ENCODE assay signal across 32 cellular contexts in genomic region chr15:78304487-78305413, GRCh38. TPM values are rescaled to one million over a fixed set of nuclear protein-coding genes. Genes with fewer than 3 reads are reported as not detected.
A peak's percentile ranks its signal among the peaks of the same experiment; 100 is the strongest.
DNase-seq lines count a peak whose midpoint lies in the region; FAIRE-seq and TF ChIP-seq lines count a peak whose summit lies in the region.
"Had no signal": no experiment of that assay in that cellular context is flagged by ENCODE, and none has a peak within 500 bp of the region (broad histone marks: within the 10 kb centered on the region; RNA-seq: fewer than 3 reads in every experiment).

No MANE protein-coding gene starts in this region.

- H4K5ac ChIP-seq in H1 (ENCODE audit: insufficient read length, low read depth, low read length): no peak overlapping the region

- H2AFZ ChIP-seq in H1 (ENCODE audit: low read length): peak overlapping the region; percentile 83; the same call in 1 of the 2 replicates
- peak overlapping the region; percentile 44 for H2AFZ ChIP-seq in neural progenitor cell (replicated peaks)
- H2AFZ ChIP-seq: PC-9 had no signal

- H3K56ac ChIP-seq in H1 (replicated peaks; ENCODE audit: insufficient read length, low read depth, low read length): no peak overlapping the region

- no peak overlapping the region for H3K4ac ChIP-seq in H1 (replicated peaks; ENCODE audit: insufficient read length, low read depth, low read length)

- no peak overlapping the region for H2BK20ac ChIP-seq in H1 (ENCODE audit: low read length)

- TF ChIP-seq POLR2A in H1 (IDR thresholded peaks at IDR 0.05; ENCODE audit: control extremely low read depth in 1 of 2, low read depth in 2 of 2, low read length in 2 of 2): no peak

- no peak for TF ChIP-seq EP300 in H1 (IDR thresholded peaks at IDR 0.05; ENCODE audit: borderline replicate concordance in 1 of 2, low read depth in 2 of 2, low read length in 2 of 2)

- no peak overlapping the region for H2BK15ac ChIP-seq in H1 (ENCODE audit: low read length)

- FAIRE-seq in H1 (lab: Jason Lieb, UNC): no peak
- FAIRE-seq: endothelial cell of umbilical vein, GM12878 had no signal

- no peaks in the 10 kb centered on the region for H3K36me3 Mint-ChIP-seq in neural progenitor cell
- H3K36me3 Mint-ChIP-seq: activated CD4-positive, alpha-beta memory T cell treated with anti-CD3 and anti-CD28 coated beads for 36 hours; activated naive CD4-positive, alpha-beta T cell treated with anti-CD3 and anti-CD28 coated beads, Interleukin-2, amount 10 ng/mL, durations not matched to agents 7 days and 5 days; CD8-positive, alpha-beta memory T cell; stimulated activated effector memory CD8-positive, alpha-beta T cell treated with anti-CD3 and anti-CD28 coated beads, Interleukin-12 subunit alpha, Interleukin-12 subunit beta, amount 100 ng/mL, for 72 hours; type B pancreatic cell had no signal

- H3K79me2 ChIP-seq in H1 (ENCODE audit: control insufficient read depth in 1 of 2, insufficient read depth in 2 of 2, low read length in 2 of 2): no peaks in the 10 kb centered on the region
- H3K79me2 ChIP-seq in neural progenitor cell (ENCODE audit: low read depth): no peaks in the 10 kb centered on the region

- H4K20me1 ChIP-seq in H1 (replicated peaks in 1 of 2; ENCODE audit: control insufficient read depth in 1 of 2, insufficient read depth in 2 of 2, low read length in 2 of 2): no peaks in the 10 kb centered on the region
- H4K20me1 ChIP-seq in neural progenitor cell (ENCODE audit: low read depth): no peaks in the 10 kb centered on the region

- no peak overlapping the region for H3K23ac ChIP-seq in H1 (ENCODE audit: insufficient read length)

- POLR2A ChIA-PET in H1 (lab: Charles Lee; ENCODE audit: partially characterized antibody): interaction anchor here (0.8 to 1.0 kb wide), 2 partner anchors 94 to 134 kb away, joined by 3 read pairs; no protein-coding TSS in a partner anchor

- H3K9me3 Mint-ChIP-seq in neural progenitor cell: no peaks in the 10 kb centered on the region
- H3K9me3 Mint-ChIP-seq: activated CD4-positive, alpha-beta memory T cell treated with anti-CD3 and anti-CD28 coated beads for 36 hours; activated naive CD4-positive, alpha-beta T cell treated with anti-CD3 and anti-CD28 coated beads, Interleukin-2, amount 10 ng/mL, durations not matched to agents 7 days and 5 days; activated T-helper 1 cell treated with anti-CD3 and anti-CD28 coated beads, Interleukin-12 subunit alpha, Interleukin-12 subunit beta, Interleukin-2, Interleukin-4 antibody, amounts not matched to agents 30 ng/mL and 10 ng/mL and 1 ng/mL, durations not matched to agents 14 hours and 24 hours and 36 hours; CD8-positive, alpha-beta memory T cell; H9; stimulated activated effector memory CD8-positive, alpha-beta T cell treated with anti-CD3 and anti-CD28 coated beads, Interleukin-12 subunit alpha, Interleukin-12 subunit beta, amount 100 ng/mL, for 72 hours; T-helper 1 cell treated with Interleukin-12 subunit alpha and Interleukin-12 subunit beta and Interleukin-4 antibody, amounts not matched to agents 30 μg/mL and 1 μg/mL, for 36 hours; type B pancreatic cell had no signal

- peaks cover 0 to 4% (median 0%) of the 10 kb centered on the region in 4 experiments; a peak in 2 of 7 replicates for H3K27me3 ChIP-seq in H1 (replicated peaks in 1 of 4; ENCODE audit: control insufficient read depth in 3 of 4, extremely low read depth in 1 of 4, insufficient read depth in 3 of 4, low read length in 3 of 4)
- peaks cover 22% of the 10 kb centered on the region for H3K27me3 ChIP-seq in neural progenitor cell
- H3K27me3 ChIP-seq: brain microvascular endothelial cell, gastrocnemius medialis, neutrophil had no signal

- no peaks in the 10 kb centered on the region for H3K36me3 ChIP-seq in H1 (ENCODE audit: control insufficient read depth in 2 of 4, insufficient read depth in 4 of 4, low read length in 3 of 4)
- H3K36me3 ChIP-seq in neural progenitor cell: no peaks in the 10 kb centered on the region
- H3K36me3 ChIP-seq: brain microvascular endothelial cell, gastrocnemius medialis, neutrophil had no signal

- no peak overlapping the region for H3K27ac ChIP-seq in H1 (ENCODE audit: low read depth, low read length)
- H3K27ac ChIP-seq in neural progenitor cell: no peak overlapping the region
- H3K27ac ChIP-seq: brain microvascular endothelial cell, gastrocnemius medialis, neutrophil, psoas muscle had no signal

- H3K4me3 Mint-ChIP-seq in neural progenitor cell: no peak overlapping the region
- H3K4me3 Mint-ChIP-seq: activated CD4-positive, alpha-beta memory T cell treated with anti-CD3 and anti-CD28 coated beads for 36 hours; activated naive CD4-positive, alpha-beta T cell treated with anti-CD3 and anti-CD28 coated beads, Interleukin-2, amount 10 ng/mL, durations not matched to agents 7 days and 5 days; activated T-helper 1 cell treated with anti-CD3 and anti-CD28 coated beads, Interleukin-12 subunit alpha, Interleukin-12 subunit beta, Interleukin-2, Interleukin-4 antibody, amounts not matched to agents 30 ng/mL and 10 ng/mL and 1 ng/mL, durations not matched to agents 14 hours and 24 hours and 36 hours; CD8-positive, alpha-beta memory T cell; stimulated activated effector memory CD8-positive, alpha-beta T cell treated with anti-CD3 and anti-CD28 coated beads, Interleukin-12 subunit alpha, Interleukin-12 subunit beta, amount 100 ng/mL, for 72 hours; T-helper 1 cell treated with Interleukin-12 subunit alpha and Interleukin-12 subunit beta and Interleukin-4 antibody, amounts not matched to agents 30 μg/mL and 1 μg/mL, for 36 hours; type B pancreatic cell had no signal

- H3K4me2 ChIP-seq in H1 (ENCODE audit: insufficient read depth in 1 of 2, low read depth in 2 of 2, low read length in 2 of 2) (no peak overlapping the region), neural progenitor cell (no peak overlapping the region)
- H3K4me2 ChIP-seq: PC-9 had no signal

- H3K4me3 ChIP-seq in H1 (ENCODE audit: extremely low read depth in 1 of 4, insufficient read depth in 2 of 4, low read depth in 3 of 4, low read length in 4 of 4): no peak overlapping the region
- H3K4me3 ChIP-seq in neural progenitor cell: no peak overlapping the region
- H3K4me3 ChIP-seq: gastrocnemius medialis, GM12878, PC-9, psoas muscle had no signal

- 0 out of 2 replicates have a peak overlapping the region, but pooled peaks have one; percentile 44 for H2BK5ac ChIP-seq in H1 (ENCODE audit: low read depth, low read length)

- CTCF ChIA-PET in H1 (lab: Charles Lee; ENCODE audit: partially characterized antibody): interaction anchor here (0.6 to 7.8 kb wide), 16 partner anchors 8 to 335 kb away, joined by 3 to 173 read pairs (median 4); partner anchors contain the start of gene DNAJA4

- no peak overlapping the region for H2BK12ac ChIP-seq in H1 (ENCODE audit: low read depth, low read length)

- no peak for TF ChIP-seq CTCF in H1 (IDR thresholded peaks at IDR 0.05; ENCODE audit: control extremely low read depth in 1 of 3, insufficient read depth in 1 of 3, low read depth in 1 of 3, low read length in 3 of 3)
- no peak for TF ChIP-seq CTCF in neural progenitor cell (IDR thresholded peaks at IDR 0.05)

- peak overlapping the region; percentile 7; the same call in 1 of the 2 replicates for H3K18ac ChIP-seq in H1 (ENCODE audit: extremely low read depth, low read length)

- peak overlapping the region; percentile 69 for H3K27ac Mint-ChIP-seq in neural progenitor cell
- H3K27ac Mint-ChIP-seq: activated CD4-positive, alpha-beta memory T cell treated with anti-CD3 and anti-CD28 coated beads for 36 hours; activated naive CD4-positive, alpha-beta T cell treated with anti-CD3 and anti-CD28 coated beads, Interleukin-2, amount 10 ng/mL, durations not matched to agents 7 days and 5 days; activated T-helper 1 cell treated with anti-CD3 and anti-CD28 coated beads, Interleukin-12 subunit alpha, Interleukin-12 subunit beta, Interleukin-2, Interleukin-4 antibody, amounts not matched to agents 30 ng/mL and 10 ng/mL and 1 ng/mL, durations not matched to agents 14 hours and 24 hours and 36 hours; CD8-positive, alpha-beta memory T cell; stimulated activated effector memory CD8-positive, alpha-beta T cell treated with anti-CD3 and anti-CD28 coated beads, Interleukin-12 subunit alpha, Interleukin-12 subunit beta, amount 100 ng/mL, for 72 hours; T-helper 1 cell treated with Interleukin-12 subunit alpha and Interleukin-12 subunit beta and Interleukin-4 antibody, amounts not matched to agents 30 μg/mL and 1 μg/mL, for 36 hours; type B pancreatic cell had no signal

- H3F3A ChIP-seq in neural progenitor cell (ENCODE audit: low read depth): peaks cover 10% of the 10 kb centered on the region

- H3K9ac ChIP-seq in H1 (replicated peaks in 1 of 4; ENCODE audit: extremely low read depth in 1 of 4, low read depth in 3 of 4, low read length in 3 of 4): no peak overlapping the region
- no peak overlapping the region for H3K9ac ChIP-seq in neural progenitor cell

- H3K23me2 ChIP-seq in H1 (ENCODE audit: low read depth, low read length): 0 out of 2 replicates have a peak, but pooled peaks cover 3% of the 10 kb centered on the region

- H2AK5ac ChIP-seq in H1 (ENCODE audit: low read depth, low read length): no peak overlapping the region

- H3K4me1 Mint-ChIP-seq in neural progenitor cell: peaks cover 27% of the 10 kb centered on the region

- H3K79me1 ChIP-seq in H1 (ENCODE audit: low read depth, low read length): no peaks in the 10 kb centered on the region

- no peak overlapping the region for H2BK120ac ChIP-seq in H1 (replicated peaks; ENCODE audit: low read depth, low read length)

- H3K4me1 ChIP-seq in H1 (replicated peaks in 1 of 4; ENCODE audit: control insufficient read depth in 3 of 4, insufficient read depth in 4 of 4, low read length in 3 of 4) (no peaks in the 10 kb centered on the region; a peak in 3 of 7 replicates), neural progenitor cell (peaks cover 4% of the 10 kb centered on the region)
- H3K4me1 ChIP-seq: gastrocnemius medialis, psoas muscle had no signal

- no peak overlapping the region for H3K14ac ChIP-seq in H1 (ENCODE audit: insufficient read length)

- 91% methylated on average over 10 of the region's 10 CpGs; no CpG with 5 or more reads in 1 of the 2 experiments for WGBS in H1 (ENCODE audit: extremely low coverage in 1 of 2, insufficient coverage in 1 of 2, insufficient read length in 1 of 2, insufficient replicate concordance in 2 of 2, low coverage in 1 of 2, low lambda C conversion rate in 2 of 2, missing lambda C conversion rate in 1 of 2), 2 experiments

- peaks cover 2% of the 10 kb centered on the region for H3K27me3 Mint-ChIP-seq in neural progenitor cell (ENCODE audit: insufficient read depth, low read depth)

- no peak overlapping the region for H4K91ac ChIP-seq in H1 (replicated peaks; ENCODE audit: insufficient read length, low read length)

- TF ChIP-seq RAD21 in H1 (IDR thresholded peaks at IDR 0.05 in 1 of 2, conservative IDR thresholded peaks at IDR 0.05 in 1 of 2; ENCODE audit: low read depth in 2 of 2, low read length in 2 of 2): no peak

- no peak overlapping the region for H4K8ac ChIP-seq in H1 (ENCODE audit: extremely low read depth, insufficient read depth, low read length)

- DNase-seq in AG08395 (ENCODE audit: low spot score) (peak; percentile 19), M059J (ENCODE audit: low read depth) (peak; percentile 32), H1 (ENCODE audit: low read depth in 1 of 2, low spot score in 2 of 2) (peak in 1 of 2 experiments; percentile 43), neural progenitor cell (ENCODE audit: low spot score) (no peak), superior temporal gyrus (ENCODE audit: extremely low spot score) (no peak), NCI-H524 treated with DMSO at 0.1 percent for 48 hours (lab: John Stamatoyannopoulos, UW) (no peak), NCI-H2107 (lab: John Stamatoyannopoulos, UW) (no peak), inferior parietal cortex (ENCODE audit: extremely low spot score) (no peak)
- DNase-seq: activated CD4-positive, alpha-beta memory T cell treated with anti-CD3 and anti-CD28 coated beads for 36 hours; activated CD8-positive, alpha-beta memory T cell treated with anti-CD3 and anti-CD28 coated beads, Interleukin-2, amount 50 U/mL, for 4 hours; activated naive CD4-positive, alpha-beta T cell treated with anti-CD3 and anti-CD28 coated beads, Interleukin-2, amount 10 ng/mL, durations not matched to agents 7 days and 5 days; amniotic stem cell; brain microvascular endothelial cell; CD8-positive, alpha-beta memory T cell; EL; gastrocnemius medialis; Kasumi-1; NCI-H1694; NCI-H524; PC-9; psoas muscle; Right ventricle myocardium superior had no signal

- H3K9me3 ChIP-seq in H1 (ENCODE audit: insufficient read depth in 2 of 2, low read depth in 1 of 2, low read length in 1 of 2) (no peaks in the 10 kb centered on the region), neural progenitor cell (ENCODE audit: low read depth) (no peaks in the 10 kb centered on the region)
- H3K9me3 ChIP-seq: gastrocnemius medialis, neutrophil, psoas muscle had no signal

RNA-seq across cellular contexts. Expression of gene SKIC8, which starts 5.3 kb away (rescaled TPM):
- 61.7 and 64.5 TPM in 2 replicates for total RNA-seq in M059J (2014; rRNA removed; shearing (Covaris generic))
- total RNA-seq in H1 (2021; fragmentation: NEBNext Ultra II Directional; extraction: Animal tissue kit (Norgen Biotek cat#: 25700)): 44.2 and 44.7 TPM in 2 replicates
- polyA plus RNA-seq in H1 (2011; rRNA removed): 42.3 and 77.7 TPM in 2 replicates
- 82.0 TPM for polyA plus RNA-seq in H1 (2011; cell fraction: cytosol; rRNA removed)
- 37.9 TPM for polyA plus RNA-seq in H1 (2011; cell fraction: nucleus; rRNA removed)
- 58.8 to 64.1 TPM (median 60.1 TPM) in 4 replicates for polyA plus RNA-seq in H1 (2012, experiment 1 of 2)
- 23.9 TPM for polyA plus RNA-seq in H1 (2012, experiment 2 of 2)
- 39.0 TPM for polyA plus RNA-seq in H1 (2013, experiment 1 of 2)
- 37.6 TPM for polyA plus RNA-seq in H1 (2013, experiment 2 of 2)
- 58.5 and 78.2 TPM in 2 replicates for polyA minus RNA-seq in H1 (2011; rRNA and poly(A)+ RNA removed)
- 44.5 TPM for polyA minus RNA-seq in H1 (2011; cell fraction: cytosol; rRNA and poly(A)+ RNA removed)
- polyA minus RNA-seq in H1 (2011; cell fraction: nucleus; rRNA and poly(A)+ RNA removed): 22.7 TPM
- total RNA-seq in neural progenitor cell (ENCODE audit: low replicate concordance): 76.0 and 78.4 TPM in 2 replicates

RNA-seq across cellular contexts. Expression of gene CRABP1, which starts 35.4 kb away (rescaled TPM):
- not detected in 2 replicates for total RNA-seq in M059J (2014; rRNA removed; shearing (Covaris generic))
- total RNA-seq in H1 (2021; fragmentation: NEBNext Ultra II Directional; extraction: Animal tissue kit (Norgen Biotek cat#: 25700)): 385 and 388 TPM in 2 replicates
- polyA plus RNA-seq in H1 (2011; rRNA removed): 600 and 655 TPM in 2 replicates
- 622 TPM for polyA plus RNA-seq in H1 (2011; cell fraction: cytosol; rRNA removed)
- polyA plus RNA-seq in H1 (2011; cell fraction: nucleus; rRNA removed): 325 TPM
- 523 to 649 TPM (median 571 TPM) in 4 replicates for polyA plus RNA-seq in H1 (2012, experiment 1 of 2)
- polyA plus RNA-seq in H1 (2012, experiment 2 of 2): 653 TPM
- 321 TPM for polyA plus RNA-seq in H1 (2013, experiment 1 of 2)
- 337 TPM for polyA plus RNA-seq in H1 (2013, experiment 2 of 2)
- 149 and 152 TPM in 2 replicates for polyA minus RNA-seq in H1 (2011; rRNA and poly(A)+ RNA removed)
- 118 TPM for polyA minus RNA-seq in H1 (2011; cell fraction: cytosol; rRNA and poly(A)+ RNA removed)
- 94.2 TPM for polyA minus RNA-seq in H1 (2011; cell fraction: nucleus; rRNA and poly(A)+ RNA removed)
- total RNA-seq in neural progenitor cell (ENCODE audit: low replicate concordance): 320 and 454 TPM in 2 replicates
- total RNA-seq: activated CD4-positive, alpha-beta memory T cell treated with anti-CD3 and anti-CD28 coated beads for 36 hours; activated T-helper 1 cell treated with anti-CD3 and anti-CD28 coated beads, Interleukin-12 subunit alpha, Interleukin-12 subunit beta, Interleukin-2, Interleukin-4 antibody, amounts not matched to agents 30 ng/mL and 10 ng/mL and 1 ng/mL, durations not matched to agents 14 hours and 24 hours and 36 hours; CD8-positive, alpha-beta memory T cell; endothelial cell of umbilical vein; gastrocnemius medialis; PC-9; psoas muscle; Right ventricle myocardium superior; subcutaneous adipose tissue had no signal
- polyA plus RNA-seq: BJ; CD8-positive, alpha-beta memory T cell had no signal

RNA-seq across cellular contexts. Expression of gene DNAJA4, which starts 40.4 kb away (rescaled TPM):
- total RNA-seq in M059J (2014; rRNA removed; shearing (Covaris generic)): 2.3 TPM in 1 of 2 replicates, not detected in the other
- 2.5 and 3.6 TPM in 2 replicates for total RNA-seq in H1 (2021; fragmentation: NEBNext Ultra II Directional; extraction: Animal tissue kit (Norgen Biotek cat#: 25700))
- 5.1 and 6.2 TPM in 2 replicates for polyA plus RNA-seq in H1 (2011; rRNA removed)
- 7.2 TPM for polyA plus RNA-seq in H1 (2011; cell fraction: cytosol; rRNA removed)
- polyA plus RNA-seq in H1 (2011; cell fraction: nucleus; rRNA removed): 12.6 TPM
- polyA plus RNA-seq in H1 (2012, experiment 1 of 2): 6.0 to 8.0 TPM (median 6.6 TPM) in 4 replicates
- polyA plus RNA-seq in H1 (2012, experiment 2 of 2): 0.89 TPM
- 0.83 TPM for polyA plus RNA-seq in H1 (2013, experiment 1 of 2)
- 0.61 TPM for polyA plus RNA-seq in H1 (2013, experiment 2 of 2)
- 6.7 and 6.9 TPM in 2 replicates for polyA minus RNA-seq in H1 (2011; rRNA and poly(A)+ RNA removed)
- 4.8 TPM for polyA minus RNA-seq in H1 (2011; cell fraction: cytosol; rRNA and poly(A)+ RNA removed)
- polyA minus RNA-seq in H1 (2011; cell fraction: nucleus; rRNA and poly(A)+ RNA removed): 10.0 TPM
- total RNA-seq in neural progenitor cell (ENCODE audit: low replicate concordance): 0.12 TPM in 1 of 2 replicates, not detected in the other

Comparison
In these comparisons a context has a peak if more than half of its experiments do, and no peak if none do; other contexts are left out.
1. DNase-seq: peak in AG08395 (single experiment) and M059J (single experiment); none in neural progenitor cell (single experiment), superior temporal gyrus (single experiment), NCI-H524 treated with DMSO at 0.1 percent for 48 hours (single experiment), NCI-H2107 (single experiment) and inferior parietal cortex (single experiment).
2. RNA of gene CRABP1, which starts 35.4 kb away (total RNA-seq): 385 to 388 TPM in H1 and 320 to 454 TPM in neural progenitor cell; not detected in M059J; every median in the first group is over 100 times any median in the second.